In genomic region chr16:58128181-58128631, GRCh38 we compare ENCODE assay signal across 8 cellular contexts.
A peak's percentile ranks its signal among the peaks of the same experiment; 100 is the strongest.
DNase-seq lines count a peak whose midpoint lies in the region; ATAC-seq lines count a peak whose summit lies in the region.

No MANE protein-coding gene starts in this region.

- H3K27ac Mint-ChIP-seq in T-helper 2 cell treated with Interferon-gamma antibody and Interleukin-4, amounts not matched to agents 5 μg/mL and 100 μg/mL, for 36 hours, result peak overlapping the region; percentile 82

- H3K27me3 Mint-ChIP-seq in T-helper 2 cell treated with Interferon-gamma antibody and Interleukin-4, amounts not matched to agents 5 μg/mL and 100 μg/mL, for 36 hours (ENCODE audit: low read depth), result no peaks in the 10 kb centered on the region

- peak overlapping the region; percentile 87 for H3K4me3 Mint-ChIP-seq in T-helper 2 cell treated with Interferon-gamma antibody and Interleukin-4, amounts not matched to agents 5 μg/mL and 100 μg/mL, for 36 hours

- peaks cover 9% of the 10 kb centered on the region for H3K36me3 Mint-ChIP-seq in T-helper 2 cell treated with Interferon-gamma antibody and Interleukin-4, amounts not matched to agents 5 μg/mL and 100 μg/mL, for 36 hours (ENCODE audit: low read depth)

- peaks cover 39% of the 10 kb centered on the region for H3K4me1 Mint-ChIP-seq in T-helper 2 cell treated with Interferon-gamma antibody and Interleukin-4, amounts not matched to agents 5 μg/mL and 100 μg/mL, for 36 hours (ENCODE audit: low read depth)

- DNase-seq in T-helper 2 cell treated with Interferon-gamma antibody and Interleukin-4, amounts not matched to agents 5 μg/mL and 100 μg/mL, for 36 hours (ENCODE audit: low spot score), result no peak
- DNase-seq in T-helper 2 cell (no peak), amniotic epithelial cell (ENCODE audit: low read depth) (peak; percentile 24), superior temporal gyrus (ENCODE audit: extremely low spot score) (peak; percentile 77)

- peak overlapping the region; percentile 71 for H3K27ac ChIP-seq in layer of hippocampus (ENCODE audit: low read depth, low read length)

- no peak for ATAC-seq in GM18520 (IDR thresholded peaks at IDR 0.05; ENCODE audit: unreplicated experiment)
- ATAC-seq in GM19467 (IDR thresholded peaks at IDR 0.05; ENCODE audit: unreplicated experiment), result no peak
- ATAC-seq in HG03432 (IDR thresholded peaks at IDR 0.05; ENCODE audit: unreplicated experiment), result no peak

- H3K9me3 Mint-ChIP-seq in T-helper 2 cell treated with Interferon-gamma antibody and Interleukin-4, amounts not matched to agents 5 μg/mL and 100 μg/mL, for 36 hours, result no peaks in the 10 kb centered on the region

- no peaks in the 10 kb centered on the region for H3K27me3 ChIP-seq in layer of hippocampus (ENCODE audit: control insufficient read depth, insufficient read depth, low read length)

Comparison
In these comparisons a context has a peak if more than half of its experiments do, and no peak if none do; other contexts are left out.
1. DNase-seq: peak in amniotic epithelial cell (single experiment) and superior temporal gyrus (single experiment); none in T-helper 2 cell treated with Interferon-gamma antibody and Interleukin-4, amounts not matched to agents 5 μg/mL and 100 μg/mL, for 36 hours (single experiment) and T-helper 2 cell (0 of 5).